10 cellular contexts compared by ENCODE assay signal in the genomic region with DNA sequence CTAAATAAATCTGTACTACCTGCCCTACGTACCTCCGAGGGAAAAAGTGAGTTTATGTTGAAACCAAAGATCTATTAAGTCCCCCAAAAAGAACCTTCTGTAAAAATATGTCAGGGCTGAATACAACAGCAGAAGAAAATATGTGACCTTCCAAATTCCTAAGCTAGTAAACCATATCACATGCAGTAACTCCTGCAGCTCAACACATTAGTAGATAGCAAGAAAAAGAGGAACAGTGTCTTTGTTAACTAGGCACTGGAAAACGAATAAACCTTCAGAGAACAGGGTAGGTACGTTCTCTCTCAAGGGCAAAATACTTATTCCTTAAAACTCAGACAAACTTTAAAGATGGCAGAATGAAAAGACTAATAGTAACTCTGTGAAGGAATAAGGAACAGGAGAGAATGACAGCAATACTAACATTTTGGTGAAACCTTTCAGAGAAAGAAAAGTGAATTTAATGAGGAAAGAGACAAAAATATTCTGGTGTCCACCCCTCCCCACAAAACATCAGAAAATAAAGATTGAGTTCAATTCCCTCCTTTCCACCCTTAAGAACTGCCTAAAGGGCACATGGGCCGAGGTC. TPM values are rescaled to one million over a fixed set of nuclear protein-coding genes. Genes with fewer than 3 reads are reported as not detected.
A peak's percentile ranks its signal among the peaks of the same experiment; 100 is the strongest.
DNase-seq lines count a peak whose midpoint lies in the region; ATAC-seq and TF ChIP-seq lines count a peak whose summit lies in the region.
"Had no signal": no experiment of that assay in that cellular context is flagged by ENCODE, and none has a peak within 500 bp of the region (broad histone marks: within the 10 kb centered on the region; RNA-seq: fewer than 3 reads in every experiment).

No MANE protein-coding gene starts in this region.

- H3K4me1 Mint-ChIP-seq in WTC11, result peaks cover 74% of the 10 kb centered on the region

- intact Hi-C loops in left ventricle myocardium inferior (cut with micrococcal nuclease) (no loop called here), left ventricle myocardium superior (cut with micrococcal nuclease) (no loop called here)

- H3K27me3 Mint-ChIP-seq in WTC11 (ENCODE audit: low read depth), result no peaks in the 10 kb centered on the region

- peaks cover 7% of the 10 kb centered on the region for H3K36me3 ChIP-seq in left ventricle myocardium inferior
- peaks cover 23% of the 10 kb centered on the region for H3K36me3 ChIP-seq in MG63

- H3K4me1 ChIP-seq in left ventricle myocardium inferior, result peaks cover 57% of the 10 kb centered on the region

- H3K27me3 ChIP-seq in left ventricle myocardium inferior (ENCODE audit: low read depth) (no peaks in the 10 kb centered on the region), MG63 (no peaks in the 10 kb centered on the region)

- peak overlapping the region; percentile 53 for H3K27ac ChIP-seq in left ventricle myocardium inferior (replicated peaks)

- no peak overlapping the region for H3K4me3 ChIP-seq in left ventricle myocardium inferior
- H3K4me3 ChIP-seq in MG63, result no peak overlapping the region

- TF ChIP-seq CTCF in left ventricle myocardium inferior (IDR thresholded peaks at IDR 0.05; ENCODE audit: borderline replicate concordance), result no peak
- TF ChIP-seq CTCF in WTC11 (IDR thresholded peaks at IDR 0.05), result no peak

- CTCF ChIA-PET in WTC11 (lab: Charles Lee), result interaction anchor here (1.0 to 2.8 kb wide), 5 partner anchors 8 to 63 kb away, joined by 3 to 19 read pairs (median 7); a partner anchor contains a TSS

- no peaks in the 10 kb centered on the region for H3K9me3 Mint-ChIP-seq in WTC11

- ATAC-seq in left ventricle myocardium superior, result no peak
- no peak for ATAC-seq in WTC11

- peaks cover 9% of the 10 kb centered on the region for H3K36me3 Mint-ChIP-seq in WTC11

- H3K4me3 Mint-ChIP-seq in WTC11, result no peak overlapping the region; the same call in 1 of the 2 replicates

- DNase-seq in left ventricle myocardium inferior, result no peak
- no peak for DNase-seq in left ventricle myocardium superior
- DNase-seq in WTC11 (ENCODE audit: low spot score), result no peak
- peak; percentile 48 for DNase-seq in iris pigment epithelial cell (ENCODE audit: low read depth)
- DNase-seq in dermis blood vessel endothelial cell, result no peak
- no peak for DNase-seq in SKM-1 treated with dmso at 0.1 percent for 144 hours (lab: John Stamatoyannopoulos, UW; ENCODE audit: unreplicated experiment)
- no peak for DNase-seq in 8988T
- DNase-seq in MG63, result no peak
- DNase-seq: C1 segment of cervical spinal cord, NCI-H524 treated with DMSO at 0.1 percent for 48 hours had no signal

- H3K9me3 ChIP-seq in left ventricle myocardium inferior (replicated peaks) (no peaks in the 10 kb centered on the region), MG63 (no peaks in the 10 kb centered on the region)

- POLR2A ChIA-PET in WTC11 (lab: Charles Lee), result interaction anchor here (1.2 to 6.0 kb wide), 2 partner anchors 10 to 18 kb away, joined by 3 to 105 read pairs; a partner anchor contains a TSS

- peak overlapping the region; percentile 94 for H3K27ac Mint-ChIP-seq in WTC11

TF ChIP-seq in WTC11, 78 proteins besides CTCF, POLR2A, EP300 and RAD21:
- TF ChIP-seq, protein P1, sequence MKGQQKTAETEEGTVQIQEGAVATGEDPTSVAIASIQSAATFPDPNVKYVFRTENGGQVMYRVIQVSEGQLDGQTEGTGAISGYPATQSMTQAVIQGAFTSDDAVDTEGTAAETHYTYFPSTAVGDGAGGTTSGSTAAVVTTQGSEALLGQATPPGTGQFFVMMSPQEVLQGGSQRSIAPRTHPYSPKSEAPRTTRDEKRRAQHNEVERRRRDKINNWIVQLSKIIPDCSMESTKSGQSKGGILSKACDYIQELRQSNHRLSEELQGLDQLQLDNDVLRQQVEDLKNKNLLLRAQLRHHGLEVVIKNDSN (CRISPR knock-in tag; IDR thresholded peaks at IDR 0.05), result no peak
- no peak for TF ChIP-seq HMGA2 (CRISPR knock-in tag; IDR thresholded peaks at IDR 0.05)
- TF ChIP-seq SOX15 (CRISPR knock-in tag; IDR thresholded peaks at IDR 0.05), result no peak
- TF ChIP-seq ETV6 (CRISPR knock-in tag; IDR thresholded peaks at IDR 0.05), result no peak
- TF ChIP-seq NFYB (CRISPR knock-in tag; conservative IDR thresholded peaks at IDR 0.05; ENCODE audit: low read depth), result no peak

RNA-seq across cellular contexts. Expression of a gene that starts 18.0 kb away (rescaled TPM):
- total RNA-seq in left ventricle myocardium inferior (44.1 TPM), left ventricle myocardium superior (48.0 TPM), WTC11 (2021) (182 to 218 TPM (median 216 TPM) in 3 replicates), dermis blood vessel endothelial cell (27.6 and 81.6 TPM in 2 replicates)
- 20.5 and 26.6 TPM in 2 replicates for total RNA-seq in MG63 (2014; rRNA removed; shearing (Covaris generic); ENCODE audit: low replicate concordance)

RNA-seq across cellular contexts. Expression of a gene that starts 18.6 kb away (rescaled TPM):
- total RNA-seq in left ventricle myocardium inferior (423 TPM), left ventricle myocardium superior (450 TPM), WTC11 (2021) (2,589 to 2,788 TPM (median 2,737 TPM) in 3 replicates), dermis blood vessel endothelial cell (415 and 513 TPM in 2 replicates)
- total RNA-seq in MG63 (2014; rRNA removed; shearing (Covaris generic); ENCODE audit: low replicate concordance), result 84.7 and 146 TPM in 2 replicates

RNA-seq across cellular contexts. Expression of a gene that starts 38.9 kb away (rescaled TPM):
- total RNA-seq in left ventricle myocardium inferior (0.71 TPM), left ventricle myocardium superior (0.74 TPM), WTC11 (2021) (2.4 to 3.0 TPM (median 3.0 TPM) in 3 replicates), dermis blood vessel endothelial cell (not detected in 2 replicates)
- total RNA-seq in MG63 (2014; rRNA removed; shearing (Covaris generic); ENCODE audit: low replicate concordance), result 0.13 TPM in 1 of 2 replicates, not detected in the other
